20 cellular contexts compared by ENCODE assay signal in the genomic region with DNA sequence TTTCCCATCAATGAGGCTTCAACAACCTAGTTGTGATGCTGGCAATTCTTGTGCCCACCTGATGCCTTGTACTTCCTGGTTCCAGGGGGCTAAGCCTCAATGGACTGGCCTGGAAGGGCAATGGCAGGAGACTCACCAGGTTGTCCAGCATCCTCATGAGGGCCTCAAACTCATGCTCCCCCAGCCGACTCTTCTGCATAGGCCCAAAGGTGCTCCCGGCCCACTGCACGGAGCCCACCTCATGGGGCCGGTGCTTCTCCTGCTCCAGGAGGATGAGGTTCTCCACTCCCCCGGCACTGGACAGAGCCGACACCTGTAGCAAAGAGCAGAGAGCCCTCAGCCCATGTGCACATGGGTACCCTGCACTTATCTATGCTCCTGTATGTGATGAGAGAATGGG.
"Had no signal": no experiment of that assay in that cellular context is flagged by ENCODE, and none has a peak within 500 bp of the region (broad histone marks: within the 10 kb centered on the region; RNA-seq: fewer than 3 reads in every experiment).

No MANE protein-coding gene starts in this region.

- H3K9me3 ChIP-seq: breast epithelium had no signal

- H3K9me3 Mint-ChIP-seq: activated CD4-positive, alpha-beta memory T cell treated with anti-CD3 and anti-CD28 coated beads, Interleukin-2, amount 10 ng/mL, durations not matched to agents 7 days and 5 days; activated CD4-positive, alpha-beta T cell treated with anti-CD3 and anti-CD28 coated beads, Interleukin-2, amount 10 ng/mL, durations not matched to agents 7 days and 5 days had no signal

- H3K36me3 ChIP-seq: breast epithelium had no signal

- H3K4me1 Mint-ChIP-seq: activated CD4-positive, alpha-beta memory T cell treated with anti-CD3 and anti-CD28 coated beads, Interleukin-2, amount 10 ng/mL, durations not matched to agents 7 days and 5 days; activated CD4-positive, alpha-beta T cell treated with anti-CD3 and anti-CD28 coated beads, Interleukin-2, amount 10 ng/mL, durations not matched to agents 7 days and 5 days had no signal

- H3K4me1 ChIP-seq: breast epithelium had no signal

- H3K4me2 ChIP-seq: PC-9 had no signal

- DNase-seq: activated CD4-positive, alpha-beta memory T cell treated with anti-CD3 and anti-CD28 coated beads, Interleukin-2, amount 10 ng/mL, durations not matched to agents 7 days and 5 days; activated CD4-positive, alpha-beta T cell treated with anti-CD3 and anti-CD28 coated beads, Interleukin-2, amount 10 ng/mL, durations not matched to agents 7 days and 5 days; activated CD4-positive, CD25-positive, alpha-beta regulatory T cell; activated CD8-positive, alpha-beta memory T cell treated with anti-CD3 and anti-CD28 coated beads, Interleukin-2, amount 50 U/mL, for 4 hours; activated naive CD4-positive, alpha-beta T cell treated with anti-CD3 and anti-CD28 coated beads, Interleukin-2, amount 50 U/mL, for 16 hours; activated T-cell treated with anti-CD3 and anti-CD28 coated beads, Interleukin-2, amount 50 U/mL, for 1 hour; caudate nucleus; Kasumi-1; KBM-7; NCI-H1105 treated with DMSO at 0.1 percent for 48 hours; NCI-H1436 treated with DMSO at 0.1 percent for 48 hours; NCI-H187; NCI-H2081; NCI-H446; NCI-H524; PC-9; SIG-M5; T-helper 2 cell; T1000 had no signal

- H3K27me3 ChIP-seq: breast epithelium had no signal

- H3K27me3 Mint-ChIP-seq: activated CD4-positive, alpha-beta T cell treated with anti-CD3 and anti-CD28 coated beads, Interleukin-2, amount 10 ng/mL, durations not matched to agents 7 days and 5 days had no signal

- H3K4me3 ChIP-seq: breast epithelium, PC-9 had no signal

- H3K4me3 Mint-ChIP-seq: activated CD4-positive, alpha-beta memory T cell treated with anti-CD3 and anti-CD28 coated beads, Interleukin-2, amount 10 ng/mL, durations not matched to agents 7 days and 5 days; activated CD4-positive, alpha-beta T cell treated with anti-CD3 and anti-CD28 coated beads, Interleukin-2, amount 10 ng/mL, durations not matched to agents 7 days and 5 days had no signal

- H2AFZ ChIP-seq: PC-9 had no signal

- H3K27ac ChIP-seq: breast epithelium, PC-9 had no signal

- H3K27ac Mint-ChIP-seq: activated CD4-positive, alpha-beta memory T cell treated with anti-CD3 and anti-CD28 coated beads, Interleukin-2, amount 10 ng/mL, durations not matched to agents 7 days and 5 days; activated CD4-positive, alpha-beta T cell treated with anti-CD3 and anti-CD28 coated beads, Interleukin-2, amount 10 ng/mL, durations not matched to agents 7 days and 5 days had no signal
